Comparison of ENCODE assay signal across 1 cellular context in genomic region chr10:72322280-72323058, GRCh38.
TF ChIP-seq lines count a peak whose summit lies in the region.

No MANE protein-coding gene starts in this region.

TF ChIP-seq in WTC11, 78 proteins besides CTCF, POLR2A, EP300 and RAD21 (continued from another document):
- TF ChIP-seq AFF4 (CRISPR knock-in tag; IDR thresholded peaks at IDR 0.05; ENCODE audit: borderline replicate concordance) = no peak
- no peak for TF ChIP-seq MLX (CRISPR knock-in tag; IDR thresholded peaks at IDR 0.05)
- TF ChIP-seq SOX15 (CRISPR knock-in tag; IDR thresholded peaks at IDR 0.05) = no peak
- TF ChIP-seq GABPB1 (CRISPR knock-in tag; IDR thresholded peaks at IDR 0.05) = no peak
- no peak for TF ChIP-seq FOXK1 (CRISPR knock-in tag; IDR thresholded peaks at IDR 0.05)
- no peak for TF ChIP-seq ZNF671 (CRISPR knock-in tag; IDR thresholded peaks at IDR 0.05)
